Comparison of ENCODE assay signal across 19 cellular contexts in the genomic region with DNA sequence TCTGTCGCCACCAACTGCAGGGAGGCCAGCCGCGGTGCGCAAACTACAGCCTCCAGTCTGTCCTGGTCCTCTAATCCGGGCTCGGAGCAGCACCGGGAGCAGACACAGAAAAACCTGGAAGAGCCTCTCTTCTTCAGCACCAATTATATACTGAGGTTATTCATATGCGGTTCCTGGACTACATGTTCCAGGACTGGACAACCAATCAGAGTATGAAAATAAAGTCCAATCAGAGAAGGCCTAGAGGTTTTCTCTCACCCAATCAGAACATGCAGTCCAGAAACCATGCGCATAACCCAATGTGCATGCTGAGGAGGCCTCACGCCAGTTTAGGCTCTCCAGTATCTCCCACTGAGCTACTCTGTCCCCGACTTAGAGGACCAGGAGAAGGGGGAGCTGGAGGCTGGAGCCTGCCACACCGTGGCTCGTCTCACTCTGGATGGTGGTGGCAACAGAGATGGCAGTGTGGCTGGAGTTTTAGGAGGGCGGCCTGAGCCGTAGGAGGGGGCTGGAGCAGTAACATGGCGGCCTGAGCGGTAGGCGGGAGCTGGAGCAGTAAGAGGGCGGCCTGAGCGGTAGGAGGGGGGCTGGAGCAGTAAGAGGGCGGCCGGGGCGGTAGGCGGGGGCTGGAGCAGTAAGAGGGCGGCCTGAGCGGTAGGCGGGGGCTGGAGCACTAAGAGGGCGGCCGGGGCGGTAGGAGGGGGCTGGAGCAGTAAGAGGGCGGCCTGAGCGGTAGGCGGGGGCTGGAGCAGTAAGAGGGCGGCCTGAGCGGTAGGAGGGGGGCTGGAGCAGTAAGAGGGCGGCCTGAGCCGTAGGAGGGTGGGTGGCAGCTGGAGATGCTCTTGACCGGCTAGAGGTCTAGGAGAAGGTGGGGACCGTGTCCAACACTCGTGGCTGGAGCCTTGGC. TPM values are rescaled to one million over a fixed set of nuclear protein-coding genes. Genes with fewer than 3 reads are reported as not detected.
DNase-seq lines count a peak whose midpoint lies in the region; ATAC-seq and TF ChIP-seq lines count a peak whose summit lies in the region.
"Had no signal": no experiment of that assay in that cellular context is flagged by ENCODE, and none has a peak within 500 bp of the region (broad histone marks: within the 10 kb centered on the region; RNA-seq: fewer than 3 reads in every experiment).

No MANE protein-coding gene starts in this region.

- no peaks in the 10 kb centered on the region for H3F3A ChIP-seq in PC-9 (ENCODE audit: insufficient read depth, low read depth)

- CTCF ChIA-PET in PC-9 (lab: Charles Lee) = no interaction called here
- CTCF ChIA-PET in CD8-positive, alpha-beta T cell (lab: Charles Lee) = interaction anchor here (0.5 kb wide), 1 partner anchor 1504 kb away, joined by 3 read pairs; no protein-coding TSS in a partner anchor

- no peak overlapping the region for H3K4me3 Mint-ChIP-seq in endodermal cell
- H3K4me3 Mint-ChIP-seq in CD8-positive, alpha-beta T cell = no peak overlapping the region
- H3K4me3 Mint-ChIP-seq: activated naive CD8-positive, alpha-beta T cell; brain; CD4-positive, alpha-beta memory T cell had no signal

- BruUV-seq in PC-9 (replicated peaks; lab: Mats Ljungman, UMichigan) = no TSS peak

- POLR2A ChIA-PET in PC-9 (lab: Charles Lee; ENCODE audit: unreplicated experiment) = no interaction called here
- POLR2A ChIA-PET in CD8-positive, alpha-beta T cell (lab: Charles Lee) = no interaction called here

- peaks cover 13% of the 10 kb centered on the region for H3K27me3 Mint-ChIP-seq in endodermal cell (ENCODE audit: insufficient read depth)
- H3K27me3 Mint-ChIP-seq in CD8-positive, alpha-beta T cell (ENCODE audit: low read depth) = no peaks in the 10 kb centered on the region
- H3K27me3 Mint-ChIP-seq: activated naive CD8-positive, alpha-beta T cell; brain had no signal

- no peak for TF ChIP-seq CTCF in endodermal cell (conservative IDR thresholded peaks at IDR 0.05)
- TF ChIP-seq CTCF in PC-9 (conservative IDR thresholded peaks at IDR 0.05) = no peak
- TF ChIP-seq CTCF in CD8-positive, alpha-beta T cell (IDR thresholded peaks at IDR 0.05) = no peak

- ATAC-seq in CD8-positive, alpha-beta T cell = no peak
- ATAC-seq: heart right ventricle, left lung had no signal

- no peaks in the 10 kb centered on the region for H3K4me1 ChIP-seq in HUES64 (ENCODE audit: insufficient read depth, low read length)
- peaks cover 4% of the 10 kb centered on the region for H3K4me1 ChIP-seq in endodermal cell (ENCODE audit: control insufficient read depth, insufficient read depth, low read length)
- no peaks in the 10 kb centered on the region for H3K4me1 ChIP-seq in mesodermal cell (ENCODE audit: control insufficient read depth, insufficient read depth, low read length, poor library complexity, severe bottlenecking)
- H3K4me1 ChIP-seq in PC-9 (replicated peaks; ENCODE audit: insufficient read depth) = no peaks in the 10 kb centered on the region
- no peaks in the 10 kb centered on the region for H3K4me1 ChIP-seq in CD8-positive, alpha-beta T cell (ENCODE audit: insufficient read depth, low read length)
- H3K4me1 ChIP-seq: heart right ventricle, left lung, Peyer's patch had no signal

- DNase-seq in CMK (ENCODE audit: low read depth) (peak; percentile 60), endodermal cell (peak; percentile 95), PC-9 (no peak), DMS 273 (lab: John Stamatoyannopoulos, UW; ENCODE audit: unreplicated experiment) (no peak)
- no peak for DNase-seq in CD8-positive, alpha-beta T cell
- DNase-seq in stimulated activated CD4-positive, alpha-beta T cell treated with anti-CD3 and anti-CD28 coated beads, Interleukin-15, amount 100 ng/mL, for 24 hours = no peak
- DNase-seq: activated T-cell treated with anti-CD3 and anti-CD28 coated beads, Interleukin-2, amount 50 U/mL, for 1 hour; CD4-positive, alpha-beta memory T cell; dorsolateral prefrontal cortex; EL; heart right ventricle; left lung; NCI-H2029; NCI-H526 treated with DMSO at 0.1 percent for 48 hours; Peyer's patch had no signal

- WGBS in HUES64 = 2% methylated on average over 40 of the region's 40 CpGs
- WGBS in endodermal cell (ENCODE audit: insufficient coverage in 1 of 2, insufficient read length in 1 of 2), 2 experiments = 2 to 3% methylated on average over 15 to 40 of the region's 40 CpGs
- 0 to 4% methylated on average over 16 to 21 of the region's 40 CpGs for WGBS in mesodermal cell (ENCODE audit: insufficient coverage in 2 of 2), 2 experiments

- H3K4me3 ChIP-seq in HUES64 (ENCODE audit: low read length) (peak overlapping the region; percentile 98), endodermal cell (ENCODE audit: low read length) (peak overlapping the region; percentile 86), mesodermal cell (ENCODE audit: extremely low read depth, insufficient read depth, low read length, poor library complexity, severe bottlenecking) (peak overlapping the region; percentile 59), PC-9 (no peak overlapping the region)
- H3K4me3 ChIP-seq in CD8-positive, alpha-beta T cell (ENCODE audit: low read depth, low read length) = no peak overlapping the region
- H3K4me3 ChIP-seq: dorsolateral prefrontal cortex, heart right ventricle, left lung, Peyer's patch had no signal

- H3K4me2 ChIP-seq in PC-9 = no peak overlapping the region

- no peaks in the 10 kb centered on the region for H3K79me2 ChIP-seq in PC-9 (ENCODE audit: low read depth)

- H3K27ac Mint-ChIP-seq in endodermal cell = no peak overlapping the region
- H3K27ac Mint-ChIP-seq in CD8-positive, alpha-beta T cell = no peak overlapping the region
- H3K27ac Mint-ChIP-seq: activated naive CD8-positive, alpha-beta T cell; brain; CD4-positive, alpha-beta memory T cell had no signal

- no peaks in the 10 kb centered on the region for H4K20me1 ChIP-seq in PC-9 (ENCODE audit: insufficient read depth)

- no peaks in the 10 kb centered on the region for H3K9me2 ChIP-seq in PC-9 (ENCODE audit: insufficient read depth)

- no peaks in the 10 kb centered on the region for H3K27me3 ChIP-seq in HUES64 (ENCODE audit: insufficient read depth, low read length)
- no peaks in the 10 kb centered on the region for H3K27me3 ChIP-seq in endodermal cell (ENCODE audit: control insufficient read depth, insufficient read depth, low read length, poor library complexity, severe bottlenecking)
- H3K27me3 ChIP-seq in PC-9 (ENCODE audit: insufficient read depth, low read depth) = peaks cover 28% of the 10 kb centered on the region; the same call in 1 of the 2 replicates
- H3K27me3 ChIP-seq in CD8-positive, alpha-beta T cell (ENCODE audit: insufficient read depth, low read length) = no peaks in the 10 kb centered on the region
- H3K27me3 ChIP-seq: dorsolateral prefrontal cortex, heart right ventricle, left lung, Peyer's patch had no signal

- peaks cover 23% of the 10 kb centered on the region; the same call in 1 of the 2 replicates for H3K36me3 ChIP-seq in HUES64 (ENCODE audit: insufficient read depth, low read length)
- H3K36me3 ChIP-seq in endodermal cell (ENCODE audit: control insufficient read depth, insufficient read depth, low read length) = peaks cover 9% of the 10 kb centered on the region
- peaks cover 17% of the 10 kb centered on the region for H3K36me3 ChIP-seq in mesodermal cell (ENCODE audit: control insufficient read depth, insufficient read depth, low read length)
- no peaks in the 10 kb centered on the region for H3K36me3 ChIP-seq in PC-9 (ENCODE audit: low read depth)
- H3K36me3 ChIP-seq in CD8-positive, alpha-beta T cell (ENCODE audit: insufficient read depth, low read length) = no peaks in the 10 kb centered on the region
- H3K36me3 ChIP-seq: heart right ventricle, left lung, Peyer's patch had no signal

- intact Hi-C loops in PC-9 (cut with micrococcal nuclease; ENCODE audit: unreplicated experiment) = no loop called here
- intact Hi-C loops in CD8-positive, alpha-beta T cell (cut with DNase I, micrococcal nuclease) = no loop called here

- H3K9me3 ChIP-seq in HUES64 (ENCODE audit: insufficient read depth, low read depth, low read length) (no peaks in the 10 kb centered on the region), endodermal cell (ENCODE audit: control insufficient read depth, low read length) (no peaks in the 10 kb centered on the region), mesodermal cell (ENCODE audit: control insufficient read depth, low read length) (no peaks in the 10 kb centered on the region), PC-9 (ENCODE audit: insufficient read depth, low read depth) (no peaks in the 10 kb centered on the region)
- H3K9me3 ChIP-seq in CD8-positive, alpha-beta T cell (ENCODE audit: low read length) = no peaks in the 10 kb centered on the region
- H3K9me3 ChIP-seq: heart right ventricle, left lung, Peyer's patch had no signal

- H3K36me3 Mint-ChIP-seq in endodermal cell (ENCODE audit: low read depth) = peaks cover 13% of the 10 kb centered on the region
- no peaks in the 10 kb centered on the region for H3K36me3 Mint-ChIP-seq in CD8-positive, alpha-beta T cell
- H3K36me3 Mint-ChIP-seq: activated naive CD8-positive, alpha-beta T cell; CD4-positive, alpha-beta memory T cell had no signal

- peaks cover 12% of the 10 kb centered on the region for H3K4me1 Mint-ChIP-seq in endodermal cell
- no peaks in the 10 kb centered on the region for H3K4me1 Mint-ChIP-seq in CD8-positive, alpha-beta T cell (ENCODE audit: low read depth)
- H3K4me1 Mint-ChIP-seq: brain had no signal

- H3K27ac ChIP-seq in HUES64 (ENCODE audit: low read depth, low read length) (peak overlapping the region; percentile 94), endodermal cell (ENCODE audit: low read depth, low read length) (peak overlapping the region; percentile 90), mesodermal cell (ENCODE audit: low read depth, low read length, severe bottlenecking) (peak overlapping the region; percentile 94), PC-9 (no peak overlapping the region)
- no peak overlapping the region for H3K27ac ChIP-seq in CD8-positive, alpha-beta T cell (ENCODE audit: low read depth, low read length)
- H3K27ac ChIP-seq: dorsolateral prefrontal cortex, heart right ventricle, left lung, Peyer's patch had no signal

- H3K9me3 Mint-ChIP-seq in endodermal cell = no peaks in the 10 kb centered on the region
- H3K9me3 Mint-ChIP-seq in CD8-positive, alpha-beta T cell = no peaks in the 10 kb centered on the region
- H3K9me3 Mint-ChIP-seq: brain; CD4-positive, alpha-beta memory T cell had no signal

- no peak overlapping the region for H2AFZ ChIP-seq in PC-9

- H3K9ac ChIP-seq in HUES64 (ENCODE audit: low read depth, low read length) = peak overlapping the region; percentile 91
- peak overlapping the region; percentile 71 for H3K9ac ChIP-seq in endodermal cell (ENCODE audit: extremely low read depth, low read length, poor library complexity, severe bottlenecking)

RNA-seq across cellular contexts. Expression of a gene that starts 20.4 kb away (rescaled TPM):
- 2.7 TPM for polyA plus RNA-seq in HUES64 (2013, experiment 1 of 2)
- polyA plus RNA-seq in HUES64 (2013, experiment 2 of 2) = 3.6 TPM
- total RNA-seq in endodermal cell (1 to 10 TPM; 5.3 to 5.9 TPM), PC-9 (2021) (15.2 and 15.7 TPM in 2 replicates)
- polyA plus RNA-seq in endodermal cell (2013, experiment 1 of 2) = 8.0 TPM
- polyA plus RNA-seq in endodermal cell (2013, experiment 2 of 2) = 5.8 TPM
- 3.9 TPM for polyA plus RNA-seq in mesodermal cell (2013, experiment 1 of 2)
- polyA plus RNA-seq in mesodermal cell (2013, experiment 2 of 2) = 3.8 TPM
- 10 to 100 TPM; 23.7 to 28.8 TPM for total RNA-seq in CD8-positive, alpha-beta T cell

RNA-seq across cellular contexts. Expression of a gene that starts 37.6 kb away (rescaled TPM):
- polyA plus RNA-seq in HUES64 (2013, experiment 1 of 2) = 2,091 TPM
- 2,124 TPM for polyA plus RNA-seq in HUES64 (2013, experiment 2 of 2)
- 1,000 to 10,000 TPM; 1,942 to 1,975 TPM for total RNA-seq in endodermal cell
- polyA plus RNA-seq in endodermal cell (2013, experiment 1 of 2) = 2,359 TPM
- polyA plus RNA-seq in endodermal cell (2013, experiment 2 of 2) = 2,067 TPM
- polyA plus RNA-seq in mesodermal cell (2013, experiment 1 of 2) = 2,439 TPM
- 2,115 TPM for polyA plus RNA-seq in mesodermal cell (2013, experiment 2 of 2)
- total RNA-seq in PC-9 (2021) = 2,373 and 2,766 TPM in 2 replicates
- total RNA-seq in CD8-positive, alpha-beta T cell = 1,000 to 10,000 TPM; 2,370 to 2,438 TPM

RNA-seq across cellular contexts. Expression of a gene that starts 58.2 kb away (rescaled TPM):
- polyA plus RNA-seq in HUES64 (2013, experiment 1 of 2) = 13.2 TPM
- polyA plus RNA-seq in HUES64 (2013, experiment 2 of 2) = 12.2 TPM
- total RNA-seq in endodermal cell (10 to 100 TPM; 37.5 to 41.7 TPM), PC-9 (2021) (57.6 and 66.0 TPM in 2 replicates)
- polyA plus RNA-seq in endodermal cell (2013, experiment 1 of 2) = 29.1 TPM
- 23.7 TPM for polyA plus RNA-seq in endodermal cell (2013, experiment 2 of 2)
- 16.0 TPM for polyA plus RNA-seq in mesodermal cell (2013, experiment 1 of 2)
- polyA plus RNA-seq in mesodermal cell (2013, experiment 2 of 2) = 16.1 TPM
- total RNA-seq in CD8-positive, alpha-beta T cell = 10 to 100 TPM; 20.9 to 22.2 TPM

Comparison
In these comparisons a context has a peak if more than half of its experiments do, and no peak if none do; other contexts are left out.
1. DNase-seq: peak in CMK (single experiment) and endodermal cell (single experiment); none in PC-9 (0 of 2), DMS 273 (single experiment), CD8-positive, alpha-beta T cell (0 of 7) and stimulated activated CD4-positive, alpha-beta T cell treated with anti-CD3 and anti-CD28 coated beads, Interleukin-15, amount 100 ng/mL, for 24 hours (single experiment).
2. H3K27ac ChIP-seq: peak in HUES64 (single experiment), endodermal cell (single experiment) and mesodermal cell (single experiment); none in PC-9 (single experiment) and CD8-positive, alpha-beta T cell (single experiment).
3. H3K4me3 ChIP-seq: peak in HUES64 (single experiment), endodermal cell (single experiment) and mesodermal cell (single experiment); none in PC-9 (single experiment) and CD8-positive, alpha-beta T cell (single experiment).